In the genomic region with DNA sequence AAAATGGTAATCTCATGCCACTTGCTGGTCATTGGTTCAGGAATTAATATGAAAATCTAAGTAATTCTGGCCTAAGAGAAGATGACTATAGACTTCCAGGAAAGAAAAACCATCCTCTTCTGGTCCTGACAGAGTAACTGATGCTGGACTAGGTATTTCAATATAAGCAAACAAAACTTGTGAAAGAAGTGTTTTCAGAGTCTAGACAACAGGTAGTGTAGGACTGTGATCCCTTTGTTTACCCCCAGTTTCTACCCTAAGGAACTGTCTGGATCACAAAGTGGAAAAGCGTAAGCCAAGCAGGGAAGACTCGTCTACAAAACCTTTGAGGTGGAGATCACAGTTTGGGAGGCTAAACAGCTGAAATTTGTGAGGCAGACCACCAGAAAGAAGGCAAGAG, we compare ENCODE assay signal across 1 cellular context.
TF ChIP-seq lines count a peak whose summit lies in the region.

No MANE protein-coding gene starts in this region.

TF ChIP-seq in HepG2, 621 proteins besides CTCF, POLR2A, EP300 and RAD21 (continued from another document and continues in another):
- TF ChIP-seq, protein P1, sequence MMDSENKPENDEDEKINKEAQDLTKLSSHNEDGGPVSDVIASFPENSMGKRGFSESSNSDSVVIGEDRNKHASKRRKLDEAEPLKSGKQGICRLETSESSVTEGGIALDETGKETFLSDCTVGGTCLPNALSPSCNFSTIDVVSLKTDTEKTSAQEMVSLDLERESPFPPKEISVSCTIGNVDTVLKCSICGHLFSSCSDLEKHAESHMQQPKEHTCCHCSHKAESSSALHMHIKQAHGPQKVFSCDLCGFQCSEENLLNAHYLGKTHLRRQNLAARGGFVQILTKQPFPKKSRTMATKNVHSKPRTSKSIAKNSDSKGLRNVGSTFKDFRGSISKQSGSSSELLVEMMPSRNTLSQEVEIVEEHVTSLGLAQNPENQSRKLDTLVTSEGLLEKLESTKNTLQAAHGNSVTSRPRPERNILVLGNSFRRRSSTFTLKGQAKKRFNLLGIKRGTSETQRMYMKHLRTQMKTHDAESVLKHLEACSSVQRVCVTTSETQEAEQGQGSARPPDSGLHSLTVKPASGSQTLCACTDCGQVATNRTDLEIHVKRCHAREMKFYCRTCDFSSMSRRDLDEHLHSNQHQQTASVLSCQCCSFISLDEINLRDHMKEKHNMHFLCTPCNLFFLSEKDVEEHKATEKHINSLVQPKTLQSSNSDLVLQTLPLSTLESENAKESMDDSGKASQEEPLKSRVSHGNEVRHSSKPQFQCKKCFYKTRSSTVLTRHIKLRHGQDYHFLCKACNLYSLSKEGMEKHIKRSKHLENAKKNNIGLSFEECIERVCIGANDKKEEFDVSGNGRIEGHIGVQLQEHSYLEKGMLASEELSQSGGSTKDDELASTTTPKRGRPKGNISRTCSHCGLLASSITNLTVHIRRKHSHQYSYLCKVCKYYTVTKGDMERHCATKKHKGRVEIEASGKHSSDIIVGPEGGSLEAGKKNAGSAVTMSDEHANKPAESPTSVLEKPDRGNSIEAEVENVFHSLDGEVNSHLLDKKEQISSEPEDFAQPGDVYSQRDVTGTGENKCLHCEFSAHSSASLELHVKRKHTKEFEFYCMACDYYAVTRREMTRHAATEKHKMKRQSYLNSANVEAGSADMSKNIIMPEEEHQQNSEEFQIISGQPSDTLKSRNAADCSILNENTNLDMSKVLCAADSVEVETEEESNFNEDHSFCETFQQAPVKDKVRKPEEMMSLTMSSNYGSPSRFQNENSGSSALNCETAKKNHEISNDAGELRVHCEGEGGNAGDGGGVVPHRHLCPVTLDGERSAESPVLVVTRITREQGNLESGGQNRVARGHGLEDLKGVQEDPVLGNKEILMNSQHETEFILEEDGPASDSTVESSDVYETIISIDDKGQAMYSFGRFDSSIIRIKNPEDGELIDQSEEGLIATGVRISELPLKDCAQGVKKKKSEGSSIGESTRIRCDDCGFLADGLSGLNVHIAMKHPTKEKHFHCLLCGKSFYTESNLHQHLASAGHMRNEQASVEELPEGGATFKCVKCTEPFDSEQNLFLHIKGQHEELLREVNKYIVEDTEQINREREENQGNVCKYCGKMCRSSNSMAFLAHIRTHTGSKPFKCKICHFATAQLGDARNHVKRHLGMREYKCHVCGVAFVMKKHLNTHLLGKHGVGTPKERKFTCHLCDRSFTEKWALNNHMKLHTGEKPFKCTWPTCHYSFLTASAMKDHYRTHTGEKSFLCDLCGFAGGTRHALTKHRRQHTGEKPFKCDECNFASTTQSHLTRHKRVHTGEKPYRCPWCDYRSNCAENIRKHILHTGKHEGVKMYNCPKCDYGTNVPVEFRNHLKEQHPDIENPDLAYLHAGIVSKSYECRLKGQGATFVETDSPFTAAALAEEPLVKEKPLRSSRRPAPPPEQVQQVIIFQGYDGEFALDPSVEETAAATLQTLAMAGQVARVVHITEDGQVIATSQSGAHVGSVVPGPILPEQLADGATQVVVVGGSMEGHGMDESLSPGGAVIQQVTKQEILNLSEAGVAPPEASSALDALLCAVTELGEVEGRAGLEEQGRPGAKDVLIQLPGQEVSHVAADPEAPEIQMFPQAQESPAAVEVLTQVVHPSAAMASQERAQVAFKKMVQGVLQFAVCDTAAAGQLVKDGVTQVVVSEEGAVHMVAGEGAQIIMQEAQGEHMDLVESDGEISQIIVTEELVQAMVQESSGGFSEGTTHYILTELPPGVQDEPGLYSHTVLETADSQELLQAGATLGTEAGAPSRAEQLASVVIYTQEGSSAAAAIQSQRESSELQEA (CRISPR knock-in tag; IDR thresholded peaks at IDR 0.05; ENCODE audit: not compliant biosample characterization) = no peak
- TF ChIP-seq, protein P2, sequence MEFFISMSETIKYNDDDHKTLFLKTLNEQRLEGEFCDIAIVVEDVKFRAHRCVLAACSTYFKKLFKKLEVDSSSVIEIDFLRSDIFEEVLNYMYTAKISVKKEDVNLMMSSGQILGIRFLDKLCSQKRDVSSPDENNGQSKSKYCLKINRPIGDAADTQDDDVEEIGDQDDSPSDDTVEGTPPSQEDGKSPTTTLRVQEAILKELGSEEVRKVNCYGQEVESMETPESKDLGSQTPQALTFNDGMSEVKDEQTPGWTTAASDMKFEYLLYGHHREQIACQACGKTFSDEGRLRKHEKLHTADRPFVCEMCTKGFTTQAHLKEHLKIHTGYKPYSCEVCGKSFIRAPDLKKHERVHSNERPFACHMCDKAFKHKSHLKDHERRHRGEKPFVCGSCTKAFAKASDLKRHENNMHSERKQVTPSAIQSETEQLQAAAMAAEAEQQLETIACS (CRISPR knock-in tag; IDR thresholded peaks at IDR 0.05) = no peak
- TF ChIP-seq TEAD3 (CRISPR knock-in tag; optimal IDR thresholded peaks at IDR 0.05; ENCODE audit: borderline replicate concordance) (no peak), EEA1 (CRISPR knock-in tag; IDR thresholded peaks at IDR 0.05; ENCODE audit: borderline replicate concordance) (no peak), SP140L (CRISPR knock-in tag; IDR thresholded peaks at IDR 0.05; ENCODE audit: borderline replicate concordance) (no peak), ZNF557 (CRISPR knock-in tag; IDR thresholded peaks at IDR 0.05) (no peak), SP1 (IDR thresholded peaks at IDR 0.05) (no peak), SP1 (CRISPR knock-in tag; IDR thresholded peaks at IDR 0.05) (no peak), TBL1XR1 (IDR thresholded peaks at IDR 0.05; ENCODE audit: borderline replicate concordance, low read length, partially characterized antibody) (no peak), ZNF615 (CRISPR knock-in tag; IDR thresholded peaks at IDR 0.05; ENCODE audit: borderline replicate concordance) (no peak), SKI (IDR thresholded peaks at IDR 0.05; ENCODE audit: partially characterized antibody) (peak; percentile 97), FIP1L1 (IDR thresholded peaks at IDR 0.05; ENCODE audit: borderline replicate concordance, insufficient read depth, low read depth, low read length) (no peak), HNRNPK (IDR thresholded peaks at IDR 0.05; ENCODE audit: low read depth, low read length, poor library complexity, severe bottlenecking) (no peak), ZNF737 (CRISPR knock-in tag; IDR thresholded peaks at IDR 0.05; ENCODE audit: borderline replicate concordance) (no peak), NR3C1 (CRISPR knock-in tag; IDR thresholded peaks at IDR 0.05) (no peak), ZNF225 (CRISPR knock-in tag; IDR thresholded peaks at IDR 0.05) (no peak), SALL2 (CRISPR knock-in tag; IDR thresholded peaks at IDR 0.05) (no peak), HOXD1 (CRISPR knock-in tag; IDR thresholded peaks at IDR 0.05) (no peak), CREB1 (IDR thresholded peaks at IDR 0.05) (no peak), CREB1 (CRISPR knock-in tag; IDR thresholded peaks at IDR 0.05) (no peak), ELF3 (CRISPR knock-in tag; IDR thresholded peaks at IDR 0.05) (0 out of 2 replicates have a peak, but pooled peaks have one; percentile 49), ZNF432 (CRISPR knock-in tag; IDR thresholded peaks at IDR 0.05; ENCODE audit: borderline replicate concordance) (no peak)
- TF ChIP-seq, protein P3, sequence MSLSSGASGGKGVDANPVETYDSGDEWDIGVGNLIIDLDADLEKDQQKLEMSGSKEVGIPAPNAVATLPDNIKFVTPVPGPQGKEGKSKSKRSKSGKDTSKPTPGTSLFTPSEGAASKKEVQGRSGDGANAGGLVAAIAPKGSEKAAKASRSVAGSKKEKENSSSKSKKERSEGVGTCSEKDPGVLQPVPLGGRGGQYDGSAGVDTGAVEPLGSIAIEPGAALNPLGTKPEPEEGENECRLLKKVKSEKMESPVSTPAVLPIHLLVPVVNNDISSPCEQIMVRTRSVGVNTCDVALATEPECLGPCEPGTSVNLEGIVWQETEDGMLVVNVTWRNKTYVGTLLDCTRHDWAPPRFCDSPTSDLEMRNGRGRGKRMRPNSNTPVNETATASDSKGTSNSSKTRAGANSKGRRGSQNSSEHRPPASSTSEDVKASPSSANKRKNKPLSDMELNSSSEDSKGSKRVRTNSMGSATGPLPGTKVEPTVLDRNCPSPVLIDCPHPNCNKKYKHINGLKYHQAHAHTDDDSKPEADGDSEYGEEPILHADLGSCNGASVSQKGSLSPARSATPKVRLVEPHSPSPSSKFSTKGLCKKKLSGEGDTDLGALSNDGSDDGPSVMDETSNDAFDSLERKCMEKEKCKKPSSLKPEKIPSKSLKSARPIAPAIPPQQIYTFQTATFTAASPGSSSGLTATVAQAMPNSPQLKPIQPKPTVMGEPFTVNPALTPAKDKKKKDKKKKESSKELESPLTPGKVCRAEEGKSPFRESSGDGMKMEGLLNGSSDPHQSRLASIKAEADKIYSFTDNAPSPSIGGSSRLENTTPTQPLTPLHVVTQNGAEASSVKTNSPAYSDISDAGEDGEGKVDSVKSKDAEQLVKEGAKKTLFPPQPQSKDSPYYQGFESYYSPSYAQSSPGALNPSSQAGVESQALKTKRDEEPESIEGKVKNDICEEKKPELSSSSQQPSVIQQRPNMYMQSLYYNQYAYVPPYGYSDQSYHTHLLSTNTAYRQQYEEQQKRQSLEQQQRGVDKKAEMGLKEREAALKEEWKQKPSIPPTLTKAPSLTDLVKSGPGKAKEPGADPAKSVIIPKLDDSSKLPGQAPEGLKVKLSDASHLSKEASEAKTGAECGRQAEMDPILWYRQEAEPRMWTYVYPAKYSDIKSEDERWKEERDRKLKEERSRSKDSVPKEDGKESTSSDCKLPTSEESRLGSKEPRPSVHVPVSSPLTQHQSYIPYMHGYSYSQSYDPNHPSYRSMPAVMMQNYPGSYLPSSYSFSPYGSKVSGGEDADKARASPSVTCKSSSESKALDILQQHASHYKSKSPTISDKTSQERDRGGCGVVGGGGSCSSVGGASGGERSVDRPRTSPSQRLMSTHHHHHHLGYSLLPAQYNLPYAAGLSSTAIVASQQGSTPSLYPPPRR (CRISPR knock-in tag; IDR thresholded peaks at IDR 0.05; ENCODE audit: borderline replicate concordance) = no peak
- TF ChIP-seq, protein P4, sequence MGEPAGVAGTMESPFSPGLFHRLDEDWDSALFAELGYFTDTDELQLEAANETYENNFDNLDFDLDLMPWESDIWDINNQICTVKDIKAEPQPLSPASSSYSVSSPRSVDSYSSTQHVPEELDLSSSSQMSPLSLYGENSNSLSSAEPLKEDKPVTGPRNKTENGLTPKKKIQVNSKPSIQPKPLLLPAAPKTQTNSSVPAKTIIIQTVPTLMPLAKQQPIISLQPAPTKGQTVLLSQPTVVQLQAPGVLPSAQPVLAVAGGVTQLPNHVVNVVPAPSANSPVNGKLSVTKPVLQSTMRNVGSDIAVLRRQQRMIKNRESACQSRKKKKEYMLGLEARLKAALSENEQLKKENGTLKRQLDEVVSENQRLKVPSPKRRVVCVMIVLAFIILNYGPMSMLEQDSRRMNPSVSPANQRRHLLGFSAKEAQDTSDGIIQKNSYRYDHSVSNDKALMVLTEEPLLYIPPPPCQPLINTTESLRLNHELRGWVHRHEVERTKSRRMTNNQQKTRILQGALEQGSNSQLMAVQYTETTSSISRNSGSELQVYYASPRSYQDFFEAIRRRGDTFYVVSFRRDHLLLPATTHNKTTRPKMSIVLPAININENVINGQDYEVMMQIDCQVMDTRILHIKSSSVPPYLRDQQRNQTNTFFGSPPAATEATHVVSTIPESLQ (CRISPR knock-in tag; conservative IDR thresholded peaks at IDR 0.05) = no peak
- TF ChIP-seq, protein P5, sequence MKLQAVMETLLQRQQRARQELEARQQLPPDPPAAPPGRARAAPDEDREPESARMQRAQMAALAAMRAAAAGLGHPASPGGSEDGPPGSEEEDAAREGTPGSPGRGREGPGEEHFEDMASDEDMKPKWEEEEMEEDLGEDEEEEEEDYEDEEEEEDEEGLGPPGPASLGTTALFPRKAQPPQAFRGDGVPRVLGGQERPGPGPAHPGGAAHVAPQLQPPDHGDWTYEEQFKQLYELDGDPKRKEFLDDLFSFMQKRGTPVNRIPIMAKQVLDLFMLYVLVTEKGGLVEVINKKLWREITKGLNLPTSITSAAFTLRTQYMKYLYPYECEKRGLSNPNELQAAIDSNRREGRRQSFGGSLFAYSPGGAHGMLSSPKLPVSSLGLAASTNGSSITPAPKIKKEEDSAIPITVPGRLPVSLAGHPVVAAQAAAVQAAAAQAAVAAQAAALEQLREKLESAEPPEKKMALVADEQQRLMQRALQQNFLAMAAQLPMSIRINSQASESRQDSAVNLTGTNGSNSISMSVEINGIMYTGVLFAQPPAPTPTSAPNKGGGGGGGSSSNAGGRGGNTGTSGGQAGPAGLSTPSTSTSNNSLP (IDR thresholded peaks at IDR 0.05; ENCODE audit: low read depth, low read length) = no peak
- TF ChIP-seq, protein P6, sequence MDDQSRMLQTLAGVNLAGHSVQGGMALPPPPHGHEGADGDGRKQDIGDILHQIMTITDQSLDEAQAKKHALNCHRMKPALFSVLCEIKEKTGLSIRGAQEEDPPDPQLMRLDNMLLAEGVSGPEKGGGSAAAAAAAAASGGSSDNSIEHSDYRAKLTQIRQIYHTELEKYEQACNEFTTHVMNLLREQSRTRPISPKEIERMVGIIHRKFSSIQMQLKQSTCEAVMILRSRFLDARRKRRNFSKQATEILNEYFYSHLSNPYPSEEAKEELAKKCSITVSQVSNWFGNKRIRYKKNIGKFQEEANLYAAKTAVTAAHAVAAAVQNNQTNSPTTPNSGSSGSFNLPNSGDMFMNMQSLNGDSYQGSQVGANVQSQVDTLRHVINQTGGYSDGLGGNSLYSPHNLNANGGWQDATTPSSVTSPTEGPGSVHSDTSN (CRISPR knock-in tag; IDR thresholded peaks at IDR 0.05; ENCODE audit: borderline replicate concordance) = no peak
- TF ChIP-seq, protein P7, sequence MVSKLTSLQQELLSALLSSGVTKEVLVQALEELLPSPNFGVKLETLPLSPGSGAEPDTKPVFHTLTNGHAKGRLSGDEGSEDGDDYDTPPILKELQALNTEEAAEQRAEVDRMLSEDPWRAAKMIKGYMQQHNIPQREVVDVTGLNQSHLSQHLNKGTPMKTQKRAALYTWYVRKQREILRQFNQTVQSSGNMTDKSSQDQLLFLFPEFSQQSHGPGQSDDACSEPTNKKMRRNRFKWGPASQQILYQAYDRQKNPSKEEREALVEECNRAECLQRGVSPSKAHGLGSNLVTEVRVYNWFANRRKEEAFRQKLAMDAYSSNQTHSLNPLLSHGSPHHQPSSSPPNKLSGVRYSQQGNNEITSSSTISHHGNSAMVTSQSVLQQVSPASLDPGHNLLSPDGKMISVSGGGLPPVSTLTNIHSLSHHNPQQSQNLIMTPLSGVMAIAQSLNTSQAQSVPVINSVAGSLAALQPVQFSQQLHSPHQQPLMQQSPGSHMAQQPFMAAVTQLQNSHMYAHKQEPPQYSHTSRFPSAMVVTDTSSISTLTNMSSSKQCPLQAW (CRISPR knock-in tag; IDR thresholded peaks at IDR 0.05) = no peak
- TF ChIP-seq, protein P8, sequence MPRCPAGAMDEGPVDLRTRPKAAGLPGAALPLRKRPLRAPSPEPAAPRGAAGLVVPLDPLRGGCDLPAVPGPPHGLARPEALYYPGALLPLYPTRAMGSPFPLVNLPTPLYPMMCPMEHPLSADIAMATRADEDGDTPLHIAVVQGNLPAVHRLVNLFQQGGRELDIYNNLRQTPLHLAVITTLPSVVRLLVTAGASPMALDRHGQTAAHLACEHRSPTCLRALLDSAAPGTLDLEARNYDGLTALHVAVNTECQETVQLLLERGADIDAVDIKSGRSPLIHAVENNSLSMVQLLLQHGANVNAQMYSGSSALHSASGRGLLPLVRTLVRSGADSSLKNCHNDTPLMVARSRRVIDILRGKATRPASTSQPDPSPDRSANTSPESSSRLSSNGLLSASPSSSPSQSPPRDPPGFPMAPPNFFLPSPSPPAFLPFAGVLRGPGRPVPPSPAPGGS (CRISPR knock-in tag; IDR thresholded peaks at IDR 0.05) = no peak
- TF ChIP-seq, protein P9, sequence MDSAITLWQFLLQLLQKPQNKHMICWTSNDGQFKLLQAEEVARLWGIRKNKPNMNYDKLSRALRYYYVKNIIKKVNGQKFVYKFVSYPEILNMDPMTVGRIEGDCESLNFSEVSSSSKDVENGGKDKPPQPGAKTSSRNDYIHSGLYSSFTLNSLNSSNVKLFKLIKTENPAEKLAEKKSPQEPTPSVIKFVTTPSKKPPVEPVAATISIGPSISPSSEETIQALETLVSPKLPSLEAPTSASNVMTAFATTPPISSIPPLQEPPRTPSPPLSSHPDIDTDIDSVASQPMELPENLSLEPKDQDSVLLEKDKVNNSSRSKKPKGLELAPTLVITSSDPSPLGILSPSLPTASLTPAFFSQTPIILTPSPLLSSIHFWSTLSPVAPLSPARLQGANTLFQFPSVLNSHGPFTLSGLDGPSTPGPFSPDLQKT (CRISPR knock-in tag; IDR thresholded peaks at IDR 0.05; ENCODE audit: borderline replicate concordance) = no peak
